1 cellular context compared by ENCODE assay signal in genomic region chr11:20387262-20388095, GRCh38.
TF ChIP-seq lines count a peak whose summit lies in the region.

TSS of gene PRMT3 (plus strand) at chr11:20387716. CDS start at chr11:20387747, 31 bp downstream.

TF ChIP-seq in HepG2, 621 proteins besides CTCF, POLR2A, EP300 and RAD21 (continued from another document and continues in another):
- 0 out of 2 replicates have a peak, but pooled peaks have one; percentile 64 for TF ChIP-seq PITX1 (CRISPR knock-in tag; IDR thresholded peaks at IDR 0.05)
- no peak for TF ChIP-seq DMTF1 (CRISPR knock-in tag; IDR thresholded peaks at IDR 0.05)
- TF ChIP-seq BRD4 (CRISPR knock-in tag; IDR thresholded peaks at IDR 0.05), result peak; percentile 68; the same call in 1 of the 2 replicates
- peak; percentile 78; the same call in 1 of the 2 replicates for TF ChIP-seq ZNF761 (CRISPR knock-in tag; conservative IDR thresholded peaks at IDR 0.05)
- TF ChIP-seq ATF7 (IDR thresholded peaks at IDR 0.05), result no peak
- TF ChIP-seq ATF7 (CRISPR knock-in tag; IDR thresholded peaks at IDR 0.05), result peak; percentile 76
- TF ChIP-seq HMGXB4 (CRISPR knock-in tag; IDR thresholded peaks at IDR 0.05; ENCODE audit: borderline replicate concordance in 1 of 2, low read depth in 1 of 2), result peak; percentile 97 to 99
- peak; percentile 90 for TF ChIP-seq HOXA3 (CRISPR knock-in tag; IDR thresholded peaks at IDR 0.05)
- TF ChIP-seq ZMAT3 (CRISPR knock-in tag; conservative IDR thresholded peaks at IDR 0.05), result 0 out of 2 replicates have a peak, but pooled peaks have one; percentile 37
- 0 out of 2 replicates have a peak, but pooled peaks have one; percentile 19 for TF ChIP-seq ZBTB33 (CRISPR knock-in tag; IDR thresholded peaks at IDR 0.05)
- no peak for TF ChIP-seq CC2D1A (CRISPR knock-in tag; IDR thresholded peaks at IDR 0.05)
- TF ChIP-seq HMGXB3 (CRISPR knock-in tag; IDR thresholded peaks at IDR 0.05; ENCODE audit: borderline replicate concordance), result peak; percentile 65; the same call in 1 of the 2 replicates
- TF ChIP-seq TBX3 (IDR thresholded peaks at IDR 0.05; ENCODE audit: borderline replicate concordance), result peak; percentile 33; the same call in 1 of the 2 replicates
- peak; percentile 65 for TF ChIP-seq ZHX1 (CRISPR knock-in tag; IDR thresholded peaks at IDR 0.05; ENCODE audit: low read depth)
- TF ChIP-seq ZBTB20 (CRISPR knock-in tag; IDR thresholded peaks at IDR 0.05; ENCODE audit: borderline replicate concordance, low read depth), result peak; percentile 19; the same call in 1 of the 2 replicates
- peak; percentile 29; the same call in 1 of the 2 replicates for TF ChIP-seq HOMEZ (CRISPR knock-in tag; IDR thresholded peaks at IDR 0.05; ENCODE audit: low read depth)
- TF ChIP-seq CREM (IDR thresholded peaks at IDR 0.05), result peak; percentile 95
- peak; percentile 75 for TF ChIP-seq CREM (CRISPR knock-in tag; IDR thresholded peaks at IDR 0.05)
- TF ChIP-seq ZNF616 (CRISPR knock-in tag; IDR thresholded peaks at IDR 0.05; ENCODE audit: low read depth), result peak; percentile 91
- TF ChIP-seq ZNF264 (CRISPR knock-in tag; IDR thresholded peaks at IDR 0.05), result peak; percentile 76; the same call in 1 of the 2 replicates
- TF ChIP-seq ZBTB39 (CRISPR knock-in tag; IDR thresholded peaks at IDR 0.05), result peak; percentile 81; the same call in 1 of the 2 replicates
- no peak for TF ChIP-seq ZBTB44 (CRISPR knock-in tag; IDR thresholded peaks at IDR 0.05)
- TF ChIP-seq CENPX (CRISPR knock-in tag; IDR thresholded peaks at IDR 0.05), result no peak
- TF ChIP-seq ZSCAN5A (CRISPR knock-in tag; IDR thresholded peaks at IDR 0.05; ENCODE audit: borderline replicate concordance), result no peak
- TF ChIP-seq ZNF256 (CRISPR knock-in tag; conservative IDR thresholded peaks at IDR 0.05), result peak; percentile 69; the same call in 1 of the 2 replicates
- TF ChIP-seq SRSF4 (IDR thresholded peaks at IDR 0.05; ENCODE audit: low read depth, low read length, poor library complexity, severe bottlenecking), result no peak
- no peak for TF ChIP-seq NR2F2 (IDR thresholded peaks at IDR 0.05; ENCODE audit: borderline replicate concordance, low read depth)
- 0 out of 2 replicates have a peak, but pooled peaks have one; percentile 89 for TF ChIP-seq MAF1 (CRISPR knock-in tag; IDR thresholded peaks at IDR 0.05; ENCODE audit: borderline replicate concordance)
- peak; percentile 53; the same call in 1 of the 2 replicates for TF ChIP-seq MTA1 (CRISPR knock-in tag; IDR thresholded peaks at IDR 0.05; ENCODE audit: borderline replicate concordance)
- TF ChIP-seq ZNF737 (CRISPR knock-in tag; IDR thresholded peaks at IDR 0.05; ENCODE audit: borderline replicate concordance), result peak; percentile 69; the same call in 1 of the 2 replicates
- no peak for TF ChIP-seq MBD4 (IDR thresholded peaks at IDR 0.05; ENCODE audit: borderline replicate concordance, low read length)
- peak; percentile 95; the same call in 1 of the 2 replicates for TF ChIP-seq POGZ (CRISPR knock-in tag; IDR thresholded peaks at IDR 0.05)
- peak; percentile 92 for TF ChIP-seq MXD4 (CRISPR knock-in tag; IDR thresholded peaks at IDR 0.05)
- TF ChIP-seq ZNF740 (CRISPR knock-in tag; IDR thresholded peaks at IDR 0.05), result no peak
- TF ChIP-seq HNF4A (CRISPR knock-in tag; IDR thresholded peaks at IDR 0.05), result no peak
